Comparison of ENCODE assay signal across 31 cellular contexts in genomic region chr9:12838546-12838945, GRCh38.
A peak's percentile ranks its signal among the peaks of the same experiment; 100 is the strongest.
DNase-seq lines count a peak whose midpoint lies in the region; ATAC-seq, FAIRE-seq and TF ChIP-seq lines count a peak whose summit lies in the region.
"Had no signal": no experiment of that assay in that cellular context is flagged by ENCODE, and none has a peak within 500 bp of the region (broad histone marks: within the 10 kb centered on the region; RNA-seq: fewer than 3 reads in every experiment).

No MANE protein-coding gene starts in this region.

- H3K4me2 ChIP-seq in astrocyte (ENCODE audit: low read length), result no peak overlapping the region
- peak overlapping the region; percentile 20 for H3K4me2 ChIP-seq in osteoblast (ENCODE audit: insufficient read depth, low read length)
- H3K4me2 ChIP-seq: BLaER1 treated with 17β-estradiol and CSF1 and Interleukin-3, amounts not matched to agents 10 nM and 100 nM had no signal

- H3K27ac ChIP-seq in astrocyte (ENCODE audit: low read depth, low read length) (no peak overlapping the region), osteoblast (ENCODE audit: low read depth, low read length) (peak overlapping the region; percentile 32)
- H3K27ac ChIP-seq: BLaER1 treated with 17β-estradiol and CSF1 and Interleukin-3, amounts not matched to agents 10 nM and 100 nM; Peyer's patch; testis had no signal

- H3K4me3 Mint-ChIP-seq in astrocyte (ENCODE audit: unreplicated experiment), result no peak overlapping the region
- H3K4me3 Mint-ChIP-seq in stimulated activated naive B cell treated with anti-CD40 and anti-IgM and Interleukin-4, amounts not matched to agents 10 μg/mL and 1 μg/mL and 100 μg/mL, for 72 hours, result no peak overlapping the region
- H3K4me3 Mint-ChIP-seq in activated naive CD8-positive, alpha-beta T cell treated with anti-CD3 and anti-CD28 coated beads for 36 hours, result no peak overlapping the region
- H3K4me3 Mint-ChIP-seq: brain had no signal

- no peak overlapping the region for H3K27ac Mint-ChIP-seq in astrocyte (ENCODE audit: unreplicated experiment)
- no peak overlapping the region for H3K27ac Mint-ChIP-seq in stimulated activated naive B cell treated with anti-CD40 and anti-IgM and Interleukin-4, amounts not matched to agents 10 μg/mL and 1 μg/mL and 100 μg/mL, for 72 hours
- H3K27ac Mint-ChIP-seq in activated naive CD8-positive, alpha-beta T cell treated with anti-CD3 and anti-CD28 coated beads for 36 hours, result no peak overlapping the region
- H3K27ac Mint-ChIP-seq: brain had no signal

- H2AFZ ChIP-seq in astrocyte (ENCODE audit: low read depth, low read length) (no peak overlapping the region), osteoblast (ENCODE audit: low read length) (no peak overlapping the region)

- ATAC-seq in stimulated activated naive B cell treated with anti-CD40 and anti-IgM and Interleukin-4, amounts not matched to agents 10 μg/mL and 1 μg/mL and 100 μg/mL, for 72 hours (replicated peaks), result no peak
- ATAC-seq: activated CD4-positive, CD25-positive, alpha-beta regulatory T cell treated with anti-CD3 and anti-CD28 coated beads, Interleukin-2, amount 50 U/mL, for 24 hours; heart left ventricle; pancreas; stimulated activated naive CD8-positive, alpha-beta T cell treated with anti-CD3 and anti-CD28 coated beads, Interleukin-15, Interleukin-2, amounts not matched to agents 100 U/mL and 50 U/mL, for 24 hours had no signal

- peaks cover 2% of the 10 kb centered on the region for H3K9me3 Mint-ChIP-seq in astrocyte (ENCODE audit: unreplicated experiment)
- H3K9me3 Mint-ChIP-seq in stimulated activated naive B cell treated with anti-CD40 and anti-IgM and Interleukin-4, amounts not matched to agents 10 μg/mL and 1 μg/mL and 100 μg/mL, for 72 hours, result peaks cover 7 to 13% of the 10 kb centered on the region in 2 donors
- peaks cover 16% of the 10 kb centered on the region for H3K9me3 Mint-ChIP-seq in activated naive CD8-positive, alpha-beta T cell treated with anti-CD3 and anti-CD28 coated beads for 36 hours

- H3K4me1 ChIP-seq in astrocyte (ENCODE audit: insufficient read depth, low read length), result no peaks in the 10 kb centered on the region
- no peaks in the 10 kb centered on the region for H3K4me1 ChIP-seq in osteoblast (ENCODE audit: insufficient read depth, low read length)
- H3K4me1 ChIP-seq: BLaER1 treated with 17β-estradiol and CSF1 and Interleukin-3, amounts not matched to agents 10 nM and 100 nM; pancreas; Peyer's patch; testis had no signal

- no peaks in the 10 kb centered on the region for H3K9me3 ChIP-seq in astrocyte (ENCODE audit: insufficient read depth, low read depth, low read length)
- H3K9me3 ChIP-seq in osteoblast (ENCODE audit: low read depth, low read length), result no peaks in the 10 kb centered on the region
- H3K9me3 ChIP-seq: pancreas, Peyer's patch, testis had no signal

- H3K36me3 Mint-ChIP-seq in astrocyte (ENCODE audit: low read depth, unreplicated experiment), result no peaks in the 10 kb centered on the region
- H3K36me3 Mint-ChIP-seq in stimulated activated naive B cell treated with anti-CD40 and anti-IgM and Interleukin-4, amounts not matched to agents 10 μg/mL and 1 μg/mL and 100 μg/mL, for 72 hours, result no peaks in the 10 kb centered on the region
- no peaks in the 10 kb centered on the region for H3K36me3 Mint-ChIP-seq in activated naive CD8-positive, alpha-beta T cell treated with anti-CD3 and anti-CD28 coated beads for 36 hours
- H3K36me3 Mint-ChIP-seq: brain had no signal

- POLR2A ChIA-PET in BJ (lab: Charles Lee), result no interaction called here

- no peak overlapping the region for H3K9ac ChIP-seq in astrocyte (ENCODE audit: low read length)
- H3K9ac ChIP-seq: BLaER1 treated with 17β-estradiol and CSF1 and Interleukin-3, amounts not matched to agents 10 nM and 100 nM had no signal

- H3K27me3 ChIP-seq in BJ (ENCODE audit: control insufficient read depth, insufficient read depth, low read length) (no peaks in the 10 kb centered on the region), astrocyte (ENCODE audit: insufficient read depth, low read length) (no peaks in the 10 kb centered on the region), osteoblast (ENCODE audit: insufficient read depth, low read length) (no peaks in the 10 kb centered on the region)
- H3K27me3 ChIP-seq: BLaER1 treated with 17β-estradiol and CSF1 and Interleukin-3, amounts not matched to agents 10 nM and 100 nM; heart left ventricle; pancreas; Peyer's patch; testis had no signal

- no peaks in the 10 kb centered on the region for H3K79me2 ChIP-seq in astrocyte (ENCODE audit: insufficient read depth, low read length)
- no peaks in the 10 kb centered on the region for H3K79me2 ChIP-seq in osteoblast (ENCODE audit: insufficient read depth, low read length)

- H3K36me3 ChIP-seq in BJ (ENCODE audit: control insufficient read depth, insufficient read depth, low read length), result no peaks in the 10 kb centered on the region
- H3K36me3 ChIP-seq in astrocyte (ENCODE audit: insufficient read depth, low read length), result no peaks in the 10 kb centered on the region
- no peaks in the 10 kb centered on the region for H3K36me3 ChIP-seq in osteoblast (ENCODE audit: insufficient read depth, low read length)
- H3K36me3 ChIP-seq: BLaER1 treated with 17β-estradiol and CSF1 and Interleukin-3, amounts not matched to agents 10 nM and 100 nM; heart left ventricle; pancreas; Peyer's patch had no signal

- H3K4me3 ChIP-seq in BJ (ENCODE audit: low read depth, low read length) (no peak overlapping the region), astrocyte (ENCODE audit: insufficient read depth, low read depth, low read length) (no peak overlapping the region), fibroblast of pulmonary artery (replicated peaks; ENCODE audit: low read depth, low read length) (no peak overlapping the region), osteoblast (ENCODE audit: insufficient read depth, low read length) (no peak overlapping the region)
- H3K4me3 ChIP-seq: BLaER1 treated with 17β-estradiol and CSF1 and Interleukin-3, amounts not matched to agents 10 nM and 100 nM; heart left ventricle; pancreas; Peyer's patch; testis had no signal

- H3K27me3 Mint-ChIP-seq in astrocyte (ENCODE audit: low read depth, unreplicated experiment), result no peaks in the 10 kb centered on the region
- no peaks in the 10 kb centered on the region for H3K27me3 Mint-ChIP-seq in stimulated activated naive B cell treated with anti-CD40 and anti-IgM and Interleukin-4, amounts not matched to agents 10 μg/mL and 1 μg/mL and 100 μg/mL, for 72 hours
- H3K27me3 Mint-ChIP-seq in activated naive CD8-positive, alpha-beta T cell treated with anti-CD3 and anti-CD28 coated beads for 36 hours, result no peaks in the 10 kb centered on the region
- H3K27me3 Mint-ChIP-seq: brain had no signal

- TF ChIP-seq CTCF in BJ (IDR thresholded peaks at IDR 0.05; ENCODE audit: insufficient read depth, low read depth, low read length) (no peak), astrocyte (IDR thresholded peaks at IDR 0.05; ENCODE audit: insufficient read depth, low read depth, low read length) (no peak), fibroblast of pulmonary artery (IDR thresholded peaks at IDR 0.05; ENCODE audit: low read length, missing control alignments) (no peak), osteoblast (IDR thresholded peaks at IDR 0.05; ENCODE audit: extremely low read depth, low read depth, low read length) (no peak)

- FAIRE-seq in astrocyte (lab: Jason Lieb, UNC), result no peak
- FAIRE-seq: H54, urothelium cell line had no signal

- peak; percentile 26 for DNase-seq in BJ (ENCODE audit: low read depth)
- peak; percentile 42 for DNase-seq in astrocyte (ENCODE audit: low read depth)
- DNase-seq in fibroblast of pulmonary artery (ENCODE audit: low read depth), result peak; percentile 62
- DNase-seq in osteoblast (ENCODE audit: insufficient read length, low spot score, missing footprints), result no peak
- no peak for DNase-seq in DMS 273 treated with DMSO at 0.1 percent for 48 hours (lab: John Stamatoyannopoulos, UW)
- no peak for DNase-seq in stimulated activated naive B cell treated with anti-CD40 and anti-IgM and Interleukin-4, amounts not matched to agents 10 μg/mL and 1 μg/mL and 100 μg/mL, for 72 hours
- DNase-seq in KG1 (lab: John Stamatoyannopoulos, UW), result no peak
- DNase-seq in activated naive CD8-positive, alpha-beta T cell treated with anti-CD3 and anti-CD28 coated beads for 36 hours, result no peak
- DNase-seq: activated CD4-positive, alpha-beta T cell treated with anti-CD3 and anti-CD28 coated beads, Interleukin-2, amount 50 U/mL, for 48 hours; activated gamma-delta T cell treated with Interleukin-2 at 50 U/mL for 16 hours; activated T-cell treated with anti-CD3 and anti-CD28 coated beads, Interleukin-2, amount 50 U/mL, for 48 hours; DMS153; effector CD4-positive, alpha-beta T cell; foreskin fibroblast; heart left ventricle; kidney glomerular epithelial cell; NCI-H146; NCI-H2107; NCI-H748 treated with DMSO at 0.1 percent for 48 hours; pancreas; Peyer's patch; retina; SHP77; small intestine; stimulated activated naive CD8-positive, alpha-beta T cell treated with anti-CD3 and anti-CD28 coated beads, Interleukin-15, Interleukin-2, amounts not matched to agents 100 U/mL and 50 U/mL, for 24 hours; testis had no signal

- no peaks in the 10 kb centered on the region for H4K20me1 ChIP-seq in astrocyte (ENCODE audit: insufficient read depth, low read length)
- no peaks in the 10 kb centered on the region for H4K20me1 ChIP-seq in osteoblast (ENCODE audit: insufficient read depth, low read length)
- H4K20me1 ChIP-seq: BLaER1 treated with 17β-estradiol and CSF1 and Interleukin-3, amounts not matched to agents 10 nM and 100 nM had no signal

- CTCF ChIA-PET in BJ (lab: Yijun Ruan, JAX), result no interaction called here

- H3K4me1 Mint-ChIP-seq in astrocyte (ENCODE audit: low read depth, unreplicated experiment), result no peaks in the 10 kb centered on the region
- no peaks in the 10 kb centered on the region for H3K4me1 Mint-ChIP-seq in stimulated activated naive B cell treated with anti-CD40 and anti-IgM and Interleukin-4, amounts not matched to agents 10 μg/mL and 1 μg/mL and 100 μg/mL, for 72 hours
- no peaks in the 10 kb centered on the region for H3K4me1 Mint-ChIP-seq in activated naive CD8-positive, alpha-beta T cell treated with anti-CD3 and anti-CD28 coated beads for 36 hours
- H3K4me1 Mint-ChIP-seq: brain had no signal

Comparison
In these comparisons a context has a peak if more than half of its experiments do, and no peak if none do; other contexts are left out.
1. DNase-seq: peak in BJ (single experiment), astrocyte (single experiment) and fibroblast of pulmonary artery (single experiment); none in osteoblast (single experiment), DMS 273 treated with DMSO at 0.1 percent for 48 hours (single experiment), stimulated activated naive B cell treated with anti-CD40 and anti-IgM and Interleukin-4, amounts not matched to agents 10 μg/mL and 1 μg/mL and 100 μg/mL, for 72 hours (single experiment), KG1 (single experiment) and activated naive CD8-positive, alpha-beta T cell treated with anti-CD3 and anti-CD28 coated beads for 36 hours (single experiment).